Comparison of ENCODE assay signal across 19 cellular contexts in genomic region chr17:236641-237405, GRCh38. TPM values are rescaled to one million over a fixed set of nuclear protein-coding genes. Genes with fewer than 3 reads are reported as not detected.
DNase-seq lines count a peak whose midpoint lies in the region; ATAC-seq and TF ChIP-seq lines count a peak whose summit lies in the region.
"Had no signal": no experiment of that assay in that cellular context is flagged by ENCODE, and none has a peak within 500 bp of the region (broad histone marks: within the 10 kb centered on the region; RNA-seq: fewer than 3 reads in every experiment).

No MANE protein-coding gene starts in this region.

- DNase-seq in astrocyte of the hippocampus (ENCODE audit: low read depth, low spot score) (peak; percentile 26), right lobe of liver (peak; percentile 11 to 37 (median 37)), spleen (peak; percentile 41), NCI-H69 (lab: John Stamatoyannopoulos, UW) (no peak), SKM-1 treated with dmso at 0.1 percent for 144 hours (lab: John Stamatoyannopoulos, UW; ENCODE audit: unreplicated experiment) (no peak)
- no peak for DNase-seq in activated CD8-positive, alpha-beta memory T cell treated with anti-CD3 and anti-CD28 coated beads, Interleukin-2, amount 50 U/mL, for 48 hours
- DNase-seq: activated CD4-positive, alpha-beta T cell treated with anti-CD3 and anti-CD28 coated beads, Interleukin-2, amount 50 U/mL, for 48 hours; activated naive CD4-positive, alpha-beta T cell treated with anti-CD3 and anti-CD28 coated beads, Interleukin-2, amount 10 ng/mL, durations not matched to agents 7 days and 5 days; AML-193; Calu3; hypothalamus; NCI-H1092; NCI-H2171 treated with DMSO at 0.1 percent for 48 hours; NCI-H82; PC-9 had no signal

- H3K4me3 ChIP-seq in HUES48 (ENCODE audit: low read depth, low read length), result no peak overlapping the region
- H3K4me3 ChIP-seq in right lobe of liver, result no peak overlapping the region
- no peak overlapping the region for H3K4me3 ChIP-seq in spleen
- H3K4me3 ChIP-seq: HAP-1, PC-9 had no signal

- no peak for TF ChIP-seq POLR2A in right lobe of liver (IDR thresholded peaks at IDR 0.05)
- TF ChIP-seq POLR2A in spleen (IDR thresholded peaks at IDR 0.05), result no peak

- no peak for TF ChIP-seq CTCF in right lobe of liver (IDR thresholded peaks at IDR 0.05)
- no peak for TF ChIP-seq CTCF in spleen (IDR thresholded peaks at IDR 0.05 in 8 of 11, conservative IDR thresholded peaks at IDR 0.05 in 3 of 11)

- ATAC-seq in right lobe of liver, result no peak

- WGBS in right lobe of liver (ENCODE audit: insufficient coverage, low coverage, low lambda C conversion rate, missing lambda C conversion rate), result 83% methylated on average over 17 of the region's 34 CpGs
- WGBS in spleen, 5 donors, result 91 to 93% (median 92%) methylated on average over 30 to 34 of the region's 34 CpGs

- H3K9ac ChIP-seq in HUES48 (ENCODE audit: low read depth, low read length), result no peak overlapping the region
- H3K9ac ChIP-seq: KMS-11, parathyroid adenoma had no signal

- H3K27ac ChIP-seq in HUES48 (ENCODE audit: low read depth, low read length) (peak overlapping the region; percentile 37), right lobe of liver (no peak overlapping the region), spleen (no peak overlapping the region)
- H3K27ac ChIP-seq: KMS-11, parathyroid adenoma, PC-9 had no signal

- intact Hi-C loops in right lobe of liver (cut with DNase I), result no loop called here
- intact Hi-C loops in spleen (cut with DNase I; ENCODE audit: low total_unique reads), result no loop called here

- H3K27me3 ChIP-seq in HUES48 (ENCODE audit: control insufficient read depth, insufficient read depth, low read length) (no peaks in the 10 kb centered on the region), right lobe of liver (no peaks in the 10 kb centered on the region), spleen (replicated peaks in 1 of 7) (no peaks in the 10 kb centered on the region)

- H3K4me1 ChIP-seq in HUES48 (ENCODE audit: control insufficient read depth, insufficient read depth, low read length), result peaks cover 22% of the 10 kb centered on the region
- H3K4me1 ChIP-seq in right lobe of liver, result peaks cover 0 to 18% (median 5%) of the 10 kb centered on the region in 4 donors
- H3K4me1 ChIP-seq in spleen, result peaks cover 0 to 25% (median 13%) of the 10 kb centered on the region in 6 donors
- H3K4me1 ChIP-seq: HAP-1, parathyroid adenoma had no signal

- H3K36me3 ChIP-seq in HUES48 (ENCODE audit: control insufficient read depth, insufficient read depth, low read length) (no peaks in the 10 kb centered on the region), right lobe of liver (no peaks in the 10 kb centered on the region), spleen (peaks cover 0 to 17% (median 0%) of the 10 kb centered on the region in 6 donors)
- H3K36me3 ChIP-seq: HAP-1 had no signal

- H3K9me3 ChIP-seq in HUES48 (ENCODE audit: control insufficient read depth, insufficient read depth, low read length) (no peaks in the 10 kb centered on the region), right lobe of liver (no peaks in the 10 kb centered on the region), spleen (no peaks in the 10 kb centered on the region)
- H3K9me3 ChIP-seq: HAP-1 had no signal

RNA-seq across cellular contexts. Expression of gene DOC2B, which starts 55.4 kb away (rescaled TPM):
- total RNA-seq in right lobe of liver, result 1 to 10 TPM in 2 of 6 experiments, under 1 TPM in 4; 0.40 to 1.7 (median 0.91) TPM
- total RNA-seq in spleen, result 10 to 100 TPM in 3 of 7 donors, 1 to 10 TPM in 4; 3.0 to 17.0 (median 7.5) TPM
- 1 to 10 TPM in 2 of 3 donors, under 1 TPM in 1; 0.91 to 3.1 (median 1.1) TPM for polyA plus RNA-seq in spleen
- total RNA-seq: PC-9 had no signal

Comparison
In these comparisons a context has a peak if more than half of its experiments do, and no peak if none do; other contexts are left out.
1. DNase-seq: peak in astrocyte of the hippocampus (single experiment), right lobe of liver (3 of 3) and spleen (single experiment); none in NCI-H69 (single experiment), SKM-1 treated with dmso at 0.1 percent for 144 hours (single experiment) and activated CD8-positive, alpha-beta memory T cell treated with anti-CD3 and anti-CD28 coated beads, Interleukin-2, amount 50 U/mL, for 48 hours (single experiment).